Comparison of ENCODE assay signal across 11 cellular contexts in genomic region chr7:23349484-23350157, GRCh38. TPM values are rescaled to one million over a fixed set of nuclear protein-coding genes. Genes with fewer than 3 reads are reported as not detected.
DNase-seq lines count a peak whose midpoint lies in the region; ATAC-seq and TF ChIP-seq lines count a peak whose summit lies in the region.
"Had no signal": no experiment of that assay in that cellular context is flagged by ENCODE, and none has a peak within 500 bp of the region (broad histone marks: within the 10 kb centered on the region; RNA-seq: fewer than 3 reads in every experiment).

No MANE protein-coding gene starts in this region.

- TF ChIP-seq CTCF in Panc1 (IDR thresholded peaks at IDR 0.05) = no peak
- TF ChIP-seq CTCF in epithelial cell of esophagus (IDR thresholded peaks at IDR 0.05; ENCODE audit: insufficient read depth, low read depth, low read length, missing control alignments) = no peak
- no peak for TF ChIP-seq CTCF in osteoblast (IDR thresholded peaks at IDR 0.05; ENCODE audit: extremely low read depth, low read depth, low read length)

- peak overlapping the region; percentile 54 for H3K4me2 ChIP-seq in osteoblast (ENCODE audit: insufficient read depth, low read length)

- no peak overlapping the region for H3K27ac Mint-ChIP-seq in stimulated activated memory B cell treated with anti-CD40 and anti-IgM and Interleukin-4, amounts not matched to agents 10 μg/mL and 1 μg/mL and 100 μg/mL, for 72 hours
- H3K27ac Mint-ChIP-seq in T-helper 2 cell treated with Interferon-gamma antibody and Interleukin-4, amounts not matched to agents 5 μg/mL and 100 μg/mL, for 36 hours = no peak overlapping the region
- peak overlapping the region in 1 of 9 donors; percentile 3 for H3K27ac Mint-ChIP-seq in naive thymus-derived CD4-positive, alpha-beta T cell

- CTCF ChIA-PET in Panc1 (lab: Charles Lee) = interaction anchor here (0.8 kb wide), 1 partner anchor 85 kb away, joined by 3 read pairs; no protein-coding TSS in a partner anchor
- CTCF ChIA-PET in naive thymus-derived CD4-positive, alpha-beta T cell (lab: Charles Lee) = interaction anchor here (1.4 kb wide), 1 partner anchor 8 kb away, joined by 6 read pairs; no protein-coding TSS in a partner anchor

- in situ Hi-C loops in Panc1 (cut with HindIII; ENCODE audit: low pct_unique_long_range_greater_than_20kb, low sequenced_read_pairs) = no loop called here

- H3K27me3 ChIP-seq in Panc1 (ENCODE audit: control insufficient read depth, insufficient read depth, low read length) = no peaks in the 10 kb centered on the region
- H3K27me3 ChIP-seq in osteoblast (ENCODE audit: insufficient read depth, low read length) = no peaks in the 10 kb centered on the region
- H3K27me3 ChIP-seq in naive thymus-derived CD4-positive, alpha-beta T cell (ENCODE audit: control insufficient read depth in 2 of 2, insufficient read depth in 2 of 2, low read length in 2 of 2) = no peaks in the 10 kb centered on the region
- H3K27me3 ChIP-seq: body of pancreas had no signal

- intact Hi-C loops in Panc1 (cut with micrococcal nuclease; ENCODE audit: unreplicated experiment) = no loop called here
- intact Hi-C loops in naive thymus-derived CD4-positive, alpha-beta T cell (cut with micrococcal nuclease) = loop anchor here in 1 of 2 donors (5.0 kb wide), 3 partner anchors 77 to 183 kb away; partner anchors contain the start of genes NUP42 and TRA2A

- H3K4me3 ChIP-seq in Panc1 (ENCODE audit: low read depth in 2 of 2, low read length in 2 of 2) = no peak overlapping the region
- H3K4me3 ChIP-seq in epithelial cell of esophagus (ENCODE audit: low read length) = no peak overlapping the region
- no peak overlapping the region for H3K4me3 ChIP-seq in osteoblast (ENCODE audit: insufficient read depth, low read length)
- H3K4me3 ChIP-seq in naive thymus-derived CD4-positive, alpha-beta T cell (ENCODE audit: low read length) = no peak overlapping the region
- H3K4me3 ChIP-seq: body of pancreas, mucosa of descending colon had no signal

- no peaks in the 10 kb centered on the region for H3K9me3 Mint-ChIP-seq in stimulated activated memory B cell treated with anti-CD40 and anti-IgM and Interleukin-4, amounts not matched to agents 10 μg/mL and 1 μg/mL and 100 μg/mL, for 72 hours
- no peaks in the 10 kb centered on the region for H3K9me3 Mint-ChIP-seq in T-helper 2 cell treated with Interferon-gamma antibody and Interleukin-4, amounts not matched to agents 5 μg/mL and 100 μg/mL, for 36 hours
- peaks cover 0 to 8% (median 0%) of the 10 kb centered on the region in 11 donors for H3K9me3 Mint-ChIP-seq in naive thymus-derived CD4-positive, alpha-beta T cell

- peak overlapping the region; percentile 86 for H3K27ac ChIP-seq in Panc1 (ENCODE audit: low read length)
- H3K27ac ChIP-seq in osteoblast (ENCODE audit: low read depth, low read length) = peak overlapping the region; percentile 29
- no peak overlapping the region for H3K27ac ChIP-seq in naive thymus-derived CD4-positive, alpha-beta T cell (ENCODE audit: low read depth, low read length)
- H3K27ac ChIP-seq: body of pancreas had no signal

- peaks cover 9% of the 10 kb centered on the region for H3K79me2 ChIP-seq in osteoblast (ENCODE audit: insufficient read depth, low read length)

- peaks cover 43% of the 10 kb centered on the region for H3K4me1 Mint-ChIP-seq in stimulated activated memory B cell treated with anti-CD40 and anti-IgM and Interleukin-4, amounts not matched to agents 10 μg/mL and 1 μg/mL and 100 μg/mL, for 72 hours
- H3K4me1 Mint-ChIP-seq in T-helper 2 cell treated with Interferon-gamma antibody and Interleukin-4, amounts not matched to agents 5 μg/mL and 100 μg/mL, for 36 hours (ENCODE audit: low read depth) = peaks cover 36% of the 10 kb centered on the region
- peaks cover 9 to 32% (median 24%) of the 10 kb centered on the region in 7 donors for H3K4me1 Mint-ChIP-seq in naive thymus-derived CD4-positive, alpha-beta T cell

- H4K20me1 ChIP-seq in osteoblast (ENCODE audit: insufficient read depth, low read length) = no peaks in the 10 kb centered on the region

- H3K36me3 Mint-ChIP-seq in stimulated activated memory B cell treated with anti-CD40 and anti-IgM and Interleukin-4, amounts not matched to agents 10 μg/mL and 1 μg/mL and 100 μg/mL, for 72 hours = no peaks in the 10 kb centered on the region
- H3K36me3 Mint-ChIP-seq in T-helper 2 cell treated with Interferon-gamma antibody and Interleukin-4, amounts not matched to agents 5 μg/mL and 100 μg/mL, for 36 hours (ENCODE audit: low read depth) = peaks cover 20% of the 10 kb centered on the region
- H3K36me3 Mint-ChIP-seq in naive thymus-derived CD4-positive, alpha-beta T cell = peaks cover 0 to 8% (median 0%) of the 10 kb centered on the region in 5 donors

- POLR2A ChIA-PET in Panc1 (lab: Charles Lee) = interaction anchor here (0.9 to 1.0 kb wide), 2 partner anchors 14 to 15 kb away, joined by 3 read pairs; no protein-coding TSS in a partner anchor
- POLR2A ChIA-PET in naive thymus-derived CD4-positive, alpha-beta T cell (lab: Charles Lee) = interaction anchor here (0.8 kb wide), 1 partner anchor 50 kb away, joined by 3 read pairs; no protein-coding TSS in a partner anchor

- BruUV-seq in Panc1 (replicated peaks; lab: Mats Ljungman, UMichigan) = no TSS peak

- no peak overlapping the region for H2AFZ ChIP-seq in osteoblast (ENCODE audit: low read length)

- peak; percentile 61 for DNase-seq in GM03348 (ENCODE audit: low spot score)
- no peak for DNase-seq in Panc1 (ENCODE audit: low read depth, low spot score)
- DNase-seq in epithelial cell of esophagus (ENCODE audit: low read depth) = peak; percentile 52
- peak; percentile 77 for DNase-seq in osteoblast (ENCODE audit: insufficient read length, low spot score, missing footprints)
- no peak for DNase-seq in T-helper 2 cell treated with Interferon-gamma antibody and Interleukin-4, amounts not matched to agents 5 μg/mL and 100 μg/mL, for 36 hours (ENCODE audit: low spot score)
- DNase-seq in NCI-H510A treated with DMSO at 0.1 percent for 48 hours (lab: John Stamatoyannopoulos, UW) = no peak
- no peak for DNase-seq in naive thymus-derived CD4-positive, alpha-beta T cell
- DNase-seq: body of pancreas; mucosa of descending colon; stimulated activated naive CD4-positive, alpha-beta T cell treated with Interleukin-2 at 50 U/mL for 16 hours had no signal

- H3K4me1 ChIP-seq in Panc1 (ENCODE audit: control insufficient read depth, insufficient read depth, low read length) (peaks cover 89% of the 10 kb centered on the region), osteoblast (ENCODE audit: insufficient read depth, low read length) (peaks cover 41% of the 10 kb centered on the region)
- peaks cover 6 to 11% of the 10 kb centered on the region in 2 donors for H3K4me1 ChIP-seq in naive thymus-derived CD4-positive, alpha-beta T cell (ENCODE audit: control insufficient read depth in 2 of 2, insufficient read depth in 2 of 2, low read length in 2 of 2)
- H3K4me1 ChIP-seq: body of pancreas had no signal

- peaks cover 22% of the 10 kb centered on the region for H3K36me3 ChIP-seq in Panc1 (ENCODE audit: control insufficient read depth, insufficient read depth, low read length)
- peaks cover 5% of the 10 kb centered on the region for H3K36me3 ChIP-seq in osteoblast (ENCODE audit: insufficient read depth, low read length)
- no peaks in the 10 kb centered on the region for H3K36me3 ChIP-seq in naive thymus-derived CD4-positive, alpha-beta T cell (ENCODE audit: control insufficient read depth in 2 of 3, insufficient read depth in 3 of 3, low read length in 3 of 3)

- H3K27me3 Mint-ChIP-seq in stimulated activated memory B cell treated with anti-CD40 and anti-IgM and Interleukin-4, amounts not matched to agents 10 μg/mL and 1 μg/mL and 100 μg/mL, for 72 hours = no peaks in the 10 kb centered on the region
- H3K27me3 Mint-ChIP-seq in T-helper 2 cell treated with Interferon-gamma antibody and Interleukin-4, amounts not matched to agents 5 μg/mL and 100 μg/mL, for 36 hours (ENCODE audit: low read depth) = no peaks in the 10 kb centered on the region
- peaks cover 0 to 46% (median 0%) of the 10 kb centered on the region in 5 donors for H3K27me3 Mint-ChIP-seq in naive thymus-derived CD4-positive, alpha-beta T cell

- H3K9me3 ChIP-seq in Panc1 (ENCODE audit: control insufficient read depth, insufficient read depth, low read depth, low read length) (no peaks in the 10 kb centered on the region), osteoblast (ENCODE audit: low read depth, low read length) (no peaks in the 10 kb centered on the region)
- no peaks in the 10 kb centered on the region for H3K9me3 ChIP-seq in naive thymus-derived CD4-positive, alpha-beta T cell (ENCODE audit: control insufficient read depth in 2 of 3, low read length in 3 of 3)
- H3K9me3 ChIP-seq: body of pancreas, mucosa of descending colon had no signal

- peak; percentile 66 for ATAC-seq in Panc1
- ATAC-seq in stimulated activated memory B cell treated with anti-CD40 and anti-IgM and Interleukin-4, amounts not matched to agents 10 μg/mL and 1 μg/mL and 100 μg/mL, for 72 hours = no peak
- ATAC-seq in naive thymus-derived CD4-positive, alpha-beta T cell = no peak
- ATAC-seq: body of pancreas, mucosa of descending colon had no signal

- no peak overlapping the region for H3K4me3 Mint-ChIP-seq in stimulated activated memory B cell treated with anti-CD40 and anti-IgM and Interleukin-4, amounts not matched to agents 10 μg/mL and 1 μg/mL and 100 μg/mL, for 72 hours
- no peak overlapping the region for H3K4me3 Mint-ChIP-seq in T-helper 2 cell treated with Interferon-gamma antibody and Interleukin-4, amounts not matched to agents 5 μg/mL and 100 μg/mL, for 36 hours
- no peak overlapping the region for H3K4me3 Mint-ChIP-seq in naive thymus-derived CD4-positive, alpha-beta T cell

RNA-seq across cellular contexts. Expression of gene MALSU1, which starts 50.5 kb away (rescaled TPM):
- total RNA-seq in Panc1 (2021; ENCODE audit: unreplicated experiment) = 111 TPM
- 100 TPM for polyA plus RNA-seq in Panc1 (2012; ENCODE audit: insufficient read length)
- 38.4 and 43.6 TPM in 2 replicates for total RNA-seq in osteoblast
- 10 to 100 TPM; 32.7 to 48.3 (median 44.8) TPM for total RNA-seq in naive thymus-derived CD4-positive, alpha-beta T cell
- polyA plus RNA-seq in naive thymus-derived CD4-positive, alpha-beta T cell = 10 to 100 TPM; 73.5 to 83.5 TPM

Comparison
In these comparisons a context has a peak if more than half of its experiments do, and no peak if none do; other contexts are left out.
1. DNase-seq: peak in GM03348 (single experiment), epithelial cell of esophagus (single experiment) and osteoblast (single experiment); none in Panc1 (single experiment), T-helper 2 cell treated with Interferon-gamma antibody and Interleukin-4, amounts not matched to agents 5 μg/mL and 100 μg/mL, for 36 hours (single experiment), NCI-H510A treated with DMSO at 0.1 percent for 48 hours (single experiment) and naive thymus-derived CD4-positive, alpha-beta T cell (0 of 9).